ENCODE assay signal across 8 cellular contexts in the genomic region with DNA sequence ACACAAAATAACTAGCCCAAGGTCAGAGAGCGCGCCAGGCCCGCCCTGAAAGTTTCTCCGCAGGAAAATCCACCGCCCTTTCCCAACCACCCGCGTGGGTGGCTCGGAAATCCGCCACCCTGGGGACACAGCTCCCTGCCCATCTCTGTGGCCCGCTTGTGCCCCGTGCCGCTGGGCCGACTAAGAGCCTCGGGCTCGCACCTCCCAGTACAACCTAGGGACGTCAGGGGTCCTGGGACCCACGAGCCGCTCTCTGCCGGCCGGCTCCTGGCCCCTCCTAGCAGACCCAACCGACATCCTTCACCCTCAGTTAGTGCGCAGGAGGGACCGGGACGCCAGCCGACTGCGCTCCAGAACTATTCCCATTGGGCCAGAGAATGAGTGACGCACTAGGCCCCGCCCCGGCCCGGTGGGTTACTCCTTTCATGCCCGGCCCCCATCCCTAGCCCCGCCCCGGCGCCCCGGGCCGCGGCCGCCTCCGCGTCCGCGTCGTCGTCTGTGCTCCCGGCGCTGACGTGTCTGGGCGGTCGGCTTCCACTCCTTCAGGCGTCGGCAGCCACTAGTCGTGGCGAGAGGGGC. TPM values are rescaled to one million over a fixed set of nuclear protein-coding genes. Genes with fewer than 3 reads are reported as not detected.
DNase-seq lines count a peak whose midpoint lies in the region; ATAC-seq, FAIRE-seq and TF ChIP-seq lines count a peak whose summit lies in the region.

No MANE protein-coding gene starts in this region.

- H3K27ac ChIP-seq in heart left ventricle: peak overlapping the region; percentile 90 to 99 (median 96)

- 0 to 1% (median 1%) methylated on average over 19 to 53 of the region's 53 CpGs; no CpG with 5 or more reads in 1 of the 4 donors for WGBS in heart left ventricle, 4 donors

- peak; percentile 85 for DNase-seq in GM12891 (ENCODE audit: insufficient read length, low spot score)
- peak; percentile 77 for DNase-seq in NCI-H1417 treated with DMSO at 0.1 percent for 48 hours (lab: John Stamatoyannopoulos, UW)
- peak; percentile 74 to 90 for DNase-seq in SW 1271 (lab: John Stamatoyannopoulos, UW)
- DNase-seq in adipocyte (ENCODE audit: low read depth): peak; percentile 99
- peak; percentile 99 for DNase-seq in heart left ventricle
- peak; percentile 96 for DNase-seq in pons (ENCODE audit: low spot score)
- peak; percentile 97 for DNase-seq in type B pancreatic cell (ENCODE audit: extremely low spot score, unreplicated experiment)

- peaks cover 39% of the 10 kb centered on the region for H3K4me1 Mint-ChIP-seq in type B pancreatic cell (ENCODE audit: unreplicated experiment)

- intact Hi-C loops in heart left ventricle (cut with DNase I): loop anchor here in 5 of 10 donors (5.0 kb wide), 1 partner anchor 64 kb away; the partner anchor contains the start of gene UHMK1 (in 5 of the 5)

- H3K4me3 ChIP-seq in adipocyte (ENCODE audit: low read length): peak overlapping the region; percentile 88
- H3K4me3 ChIP-seq in heart left ventricle: peak overlapping the region; percentile 65 to 98 (median 84)

- TF ChIP-seq POLR2A in GM12891 (IDR thresholded peaks at IDR 0.05; ENCODE audit: low read depth, low read length): no peak
- peak in 1 of 2 donors; percentile 55 for TF ChIP-seq POLR2A in heart left ventricle (IDR thresholded peaks at IDR 0.05)

- no peaks in the 10 kb centered on the region for H3K27me3 Mint-ChIP-seq in type B pancreatic cell

- TF ChIP-seq CTCF in heart left ventricle (IDR thresholded peaks at IDR 0.05): no peak
- no peak for TF ChIP-seq CTCF in type B pancreatic cell (conservative IDR thresholded peaks at IDR 0.05)

- no peaks in the 10 kb centered on the region for H3K36me3 Mint-ChIP-seq in type B pancreatic cell

- peak overlapping the region; percentile 91 for H3K9ac ChIP-seq in adipocyte (ENCODE audit: low read length)

- peak overlapping the region; percentile 96 for H3K4me3 Mint-ChIP-seq in type B pancreatic cell

- H3K9me3 ChIP-seq in adipocyte (ENCODE audit: control insufficient read depth, low read length) (no peaks in the 10 kb centered on the region), heart left ventricle (no peaks in the 10 kb centered on the region)

- peak overlapping the region; percentile 94 for H3K27ac Mint-ChIP-seq in type B pancreatic cell

- H3K27me3 ChIP-seq in adipocyte (replicated peaks; ENCODE audit: control insufficient read depth, insufficient read depth, low read length): no peaks in the 10 kb centered on the region
- H3K27me3 ChIP-seq in heart left ventricle: no peaks in the 10 kb centered on the region

- H3K36me3 ChIP-seq in adipocyte (ENCODE audit: control insufficient read depth, insufficient read depth, low read length, severe bottlenecking): peaks cover 7% of the 10 kb centered on the region
- peaks cover 0 to 6% (median 0%) of the 10 kb centered on the region in 9 donors for H3K36me3 ChIP-seq in heart left ventricle

- peaks cover 35% of the 10 kb centered on the region for H3K4me1 ChIP-seq in adipocyte (ENCODE audit: control insufficient read depth, insufficient read depth, low read length)
- peaks cover 3 to 39% (median 14%) of the 10 kb centered on the region in 12 donors for H3K4me1 ChIP-seq in heart left ventricle

- ATAC-seq in HG02798 (IDR thresholded peaks at IDR 0.05; ENCODE audit: poor library complexity, unreplicated experiment) (peak; percentile 93), heart left ventricle (peak; percentile 97 to 99 (median 98))

- FAIRE-seq in GM12891 (lab: Jason Lieb, UNC): peak; percentile 96

- H3K9me3 Mint-ChIP-seq in type B pancreatic cell: no peaks in the 10 kb centered on the region

TF ChIP-seq in GM12891, 5 proteins besides CTCF, POLR2A, EP300 and RAD21:
- TF ChIP-seq SPI1 (IDR thresholded peaks at IDR 0.05; ENCODE audit: low read depth, low read length) (no peak), POU2F2 (IDR thresholded peaks at IDR 0.05; ENCODE audit: low read depth, low read length) (0 out of 2 replicates have a peak, but pooled peaks have one; percentile 30), TAF1 (IDR thresholded peaks at IDR 0.05; ENCODE audit: low read depth, low read length) (no peak), POLR2AphosphoS5 (IDR thresholded peaks at IDR 0.05; ENCODE audit: low read depth, low read length) (peak; percentile 59; the same call in 1 of the 2 replicates), PAX5 (IDR thresholded peaks at IDR 0.05; ENCODE audit: insufficient read depth, low read length, severe bottlenecking) (no peak)

RNA-seq across cellular contexts. Expression of gene UAP1, which starts 0.4 kb away (rescaled TPM):
- 19.4 TPM for polyA plus RNA-seq in GM12891 (2012; ENCODE audit: low read depth, missing spikeins)
- total RNA-seq in heart left ventricle (10 to 100 TPM; 18.1 to 34.0 (median 21.1) TPM), type B pancreatic cell (ENCODE audit: low replicate concordance) (26.8 and 31.6 TPM in 2 replicates)
- 10 to 100 TPM; 18.2 to 34.3 TPM for polyA plus RNA-seq in heart left ventricle

Comparison
In these comparisons a context has a peak if more than half of its experiments do, and no peak if none do; other contexts are left out.
1. Peak in every context shown above with its lines: DNase-seq, ATAC-seq, H3K4me3 ChIP-seq and H3K27ac ChIP-seq.